Comparison of ENCODE assay signal across 13 cellular contexts in the genomic region with DNA sequence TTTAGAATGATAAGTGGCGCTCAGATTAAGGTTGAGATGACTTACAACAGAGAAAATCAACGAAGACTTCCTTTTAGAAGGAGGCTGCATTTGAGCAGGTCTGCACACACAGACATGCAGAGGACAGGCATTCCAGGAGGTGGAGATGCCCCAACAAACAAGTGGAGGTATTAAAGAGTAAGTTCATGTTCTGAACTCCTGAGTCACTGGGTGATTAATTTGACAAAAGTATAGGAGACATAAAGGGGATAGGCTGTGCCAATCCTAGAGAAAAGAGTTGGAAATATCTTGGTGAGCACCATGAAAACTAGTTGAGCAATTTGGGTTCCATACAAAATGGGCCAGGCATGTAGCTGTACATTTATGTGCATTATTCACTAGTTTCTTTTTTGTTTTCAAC.
"Had no signal": no experiment of that assay in that cellular context is flagged by ENCODE, and none has a peak within 500 bp of the region (broad histone marks: within the 10 kb centered on the region; RNA-seq: fewer than 3 reads in every experiment).

No MANE protein-coding gene starts in this region.

- DNase-seq: activated CD4-positive, alpha-beta T cell treated with anti-CD3 and anti-CD28 coated beads, Interleukin-2, amount 50 U/mL, for 48 hours; activated CD4-positive, CD25-positive, alpha-beta regulatory T cell; aorta; pancreas; Right ventricle myocardium superior; stimulated activated CD4-positive, alpha-beta T cell treated with anti-CD3 and anti-CD28 coated beads, Interleukin-4, amount 100 ng/mL, for 1 hour; stimulated activated CD8-positive, alpha-beta memory T cell treated with anti-CD3 and anti-CD28 coated beads, Interleukin-4, amount 100 ng/mL, for 48 hours; T-helper 17 cell had no signal

- FAIRE-seq: endometrium, pancreas had no signal

- H3K4me3 Mint-ChIP-seq: neural crest cell, T-helper 17 cell had no signal

- H3K9me3 Mint-ChIP-seq: neural crest cell had no signal

- ATAC-seq: gastroesophageal sphincter, pancreas, SK-N-SH treated with all-trans-retinoic acid at 6 μM for 48 hours, T-helper 17 cell had no signal

- H3K4me1 ChIP-seq: pancreas had no signal

- H3K4me3 ChIP-seq: gastroesophageal sphincter, hepatocyte, pancreas had no signal

- H3K27me3 ChIP-seq: gastroesophageal sphincter, hepatocyte, pancreas had no signal

- H3K27me3 Mint-ChIP-seq: T-helper 17 cell had no signal

- H3K36me3 ChIP-seq: gastroesophageal sphincter, pancreas had no signal

- H3K27ac ChIP-seq: gastroesophageal sphincter, hepatocyte, pancreas had no signal

- H3K9me3 ChIP-seq: gastroesophageal sphincter, pancreas had no signal
